ENCODE assay signal across 12 cellular contexts in the genomic region with DNA sequence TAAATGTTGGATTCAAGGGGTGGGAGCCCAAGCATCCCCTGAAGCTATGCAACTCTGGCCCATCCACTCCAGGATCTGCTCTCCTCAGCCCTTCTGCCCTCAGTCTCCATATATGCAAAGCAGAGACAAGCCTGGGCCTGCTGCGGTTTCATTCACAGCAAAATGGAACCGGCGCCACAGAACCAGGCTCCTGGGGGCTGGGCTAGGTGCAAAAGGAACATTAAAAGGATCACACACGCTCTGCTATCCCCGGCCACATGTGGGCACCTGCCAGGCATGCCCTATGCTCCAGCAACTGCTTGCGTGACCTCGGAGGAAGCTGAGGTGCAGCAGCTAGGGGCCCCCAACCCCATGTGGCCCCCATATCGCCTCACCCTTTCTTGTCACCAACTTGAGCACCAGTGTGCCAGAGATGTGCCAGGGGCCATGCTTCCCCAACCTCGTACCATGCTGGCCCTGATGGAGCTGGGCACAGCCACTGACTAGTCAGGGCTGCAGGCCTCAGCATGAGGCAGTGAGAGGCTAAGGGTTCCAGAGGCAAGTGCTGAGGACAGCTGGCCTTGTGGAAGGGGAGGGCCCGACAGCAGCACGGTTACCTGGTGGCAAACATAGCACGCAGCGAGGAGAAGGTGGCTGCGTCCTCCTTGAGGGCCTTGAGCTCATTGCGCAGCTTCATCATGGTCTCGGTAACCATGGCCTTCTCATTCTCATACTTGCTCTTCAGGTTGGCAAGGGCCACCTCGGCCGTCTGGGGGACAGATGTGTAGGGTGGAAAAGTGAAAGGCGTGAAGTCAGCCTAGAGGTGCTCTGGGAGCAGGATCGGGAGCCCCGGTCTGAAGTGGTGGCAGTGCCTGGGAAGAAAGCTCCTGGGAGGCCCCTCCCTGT.
DNase-seq lines count a peak whose midpoint lies in the region; ATAC-seq and TF ChIP-seq lines count a peak whose summit lies in the region.
"Had no signal": no experiment of that assay in that cellular context is flagged by ENCODE, and none has a peak within 500 bp of the region (broad histone marks: within the 10 kb centered on the region; RNA-seq: fewer than 3 reads in every experiment).

No MANE protein-coding gene starts in this region.

- H3K4me1 ChIP-seq in OCI-LY3 (ENCODE audit: low read length) = peaks cover 35% of the 10 kb centered on the region
- no peaks in the 10 kb centered on the region for H3K4me1 ChIP-seq in HAP-1
- H3K4me1 ChIP-seq: adrenal gland had no signal

- H3K27me3 ChIP-seq in OCI-LY3 (ENCODE audit: low read depth, low read length) (no peaks in the 10 kb centered on the region), HAP-1 (ENCODE audit: low read depth) (no peaks in the 10 kb centered on the region)
- H3K27me3 ChIP-seq: adrenal gland had no signal

- H3K36me3 ChIP-seq in OCI-LY3 (replicated peaks; ENCODE audit: low read depth, low read length) = peaks cover 58% of the 10 kb centered on the region
- peaks cover 88% of the 10 kb centered on the region for H3K36me3 ChIP-seq in HAP-1 (replicated peaks)

- TF ChIP-seq CTCF in OCI-LY3 (IDR thresholded peaks at IDR 0.05; ENCODE audit: low read depth, low read length) = no peak

- H3K9ac ChIP-seq in OCI-LY3 (ENCODE audit: low read length) = no peak overlapping the region
- H3K9ac ChIP-seq: KMS-11 had no signal

- no peak overlapping the region for H2AFZ ChIP-seq in OCI-LY3 (ENCODE audit: low read depth, low read length)

- H3K27ac ChIP-seq in OCI-LY3 (ENCODE audit: low read length) = peak overlapping the region; percentile 40
- H3K27ac ChIP-seq: adrenal gland, C4-2B, coronary artery, KMS-11 had no signal

- H3K79me2 ChIP-seq in OCI-LY3 (ENCODE audit: low read length) = no peaks in the 10 kb centered on the region

- H3K4me3 ChIP-seq in OCI-LY3 (ENCODE audit: low read length) (no peak overlapping the region), HAP-1 (no peak overlapping the region)
- H3K4me3 ChIP-seq: adrenal gland, coronary artery had no signal

- ATAC-seq in GM18867 (IDR thresholded peaks at IDR 0.05; ENCODE audit: unreplicated experiment) (peak; percentile 58), HG02885 (IDR thresholded peaks at IDR 0.05; ENCODE audit: poor library complexity, unreplicated experiment) (no peak)

- peak; percentile 12 for DNase-seq in COLO668 (lab: John Stamatoyannopoulos, UW; ENCODE audit: unreplicated experiment)
- peak; percentile 51 for DNase-seq in islet precursor cell
- no peak for DNase-seq in iPS-NIHi7 (ENCODE audit: extremely low spot score)
- no peak for DNase-seq in kidney glomerular epithelial cell (lab: John Stamatoyannopoulos, UW)
- DNase-seq in HAP-1 (ENCODE audit: low spot score in 2 of 2) = no peak

- peaks cover 13% of the 10 kb centered on the region; the same call in 1 of the 2 replicates for H4K20me1 ChIP-seq in OCI-LY3 (ENCODE audit: insufficient read depth, low read length)

- in situ Hi-C loops in HAP-1 (cut with MboI; ENCODE audit: low sequenced_read_pairs) = loop anchor here (5.0 kb wide), 1 partner anchor 75 kb away; no protein-coding TSS in a partner anchor

- H3K4me2 ChIP-seq in OCI-LY3 (ENCODE audit: low read length) = 0 out of 2 replicates have a peak overlapping the region, but pooled peaks have one; percentile 24
- H3K4me2 ChIP-seq: KMS-11 had no signal

- H3K9me3 ChIP-seq in OCI-LY3 (ENCODE audit: insufficient read depth, low read length) (no peaks in the 10 kb centered on the region), HAP-1 (no peaks in the 10 kb centered on the region)
- H3K9me3 ChIP-seq: adrenal gland had no signal

Comparison
In these comparisons a context has a peak if more than half of its experiments do, and no peak if none do; other contexts are left out.
1. DNase-seq: peak in COLO668 (single experiment) and islet precursor cell (single experiment); none in iPS-NIHi7 (single experiment), kidney glomerular epithelial cell (single experiment) and HAP-1 (0 of 2).